In genomic region chr4:141922224-141922623, GRCh38 we compare ENCODE assay signal across 12 cellular contexts.
DNase-seq lines count a peak whose midpoint lies in the region; ATAC-seq and TF ChIP-seq lines count a peak whose summit lies in the region.
"Had no signal": no experiment of that assay in that cellular context is flagged by ENCODE, and none has a peak within 500 bp of the region (broad histone marks: within the 10 kb centered on the region; RNA-seq: fewer than 3 reads in every experiment).

No MANE protein-coding gene starts in this region.

- WGBS in right lobe of liver (ENCODE audit: insufficient coverage, low coverage, low lambda C conversion rate, missing lambda C conversion rate), result 60% methylated on average over 2 of the region's 2 CpGs

- H3K36me3 Mint-ChIP-seq in CD8-positive, alpha-beta T cell, result no peaks in the 10 kb centered on the region

- H3K9me3 ChIP-seq in adipocyte (ENCODE audit: control insufficient read depth, low read length) (no peaks in the 10 kb centered on the region), right lobe of liver (no peaks in the 10 kb centered on the region)
- H3K9me3 ChIP-seq in CD8-positive, alpha-beta T cell (ENCODE audit: low read length), result no peaks in the 10 kb centered on the region
- H3K9me3 ChIP-seq: A549, BLaER1, HAP-1 had no signal

- no peaks in the 10 kb centered on the region for H3K27me3 Mint-ChIP-seq in CD8-positive, alpha-beta T cell (ENCODE audit: low read depth)

- H3K9ac ChIP-seq in adipocyte (ENCODE audit: low read length), result no peak overlapping the region
- H3K9ac ChIP-seq: BLaER1 had no signal

- intact Hi-C loops in CD8-positive, alpha-beta T cell (cut with DNase I, micrococcal nuclease), result no loop called here
- intact Hi-C loops in right lobe of liver (cut with DNase I), result no loop called here

- H3K27me3 ChIP-seq in adipocyte (replicated peaks; ENCODE audit: control insufficient read depth, insufficient read depth, low read length) (no peaks in the 10 kb centered on the region), right lobe of liver (no peaks in the 10 kb centered on the region)
- no peaks in the 10 kb centered on the region for H3K27me3 ChIP-seq in CD8-positive, alpha-beta T cell (ENCODE audit: insufficient read depth, low read length)
- H3K27me3 ChIP-seq: BLaER1 had no signal

- no peaks in the 10 kb centered on the region for H3K9me3 Mint-ChIP-seq in CD8-positive, alpha-beta T cell

- H3K4me1 ChIP-seq in adipocyte (ENCODE audit: control insufficient read depth, insufficient read depth, low read length) (no peaks in the 10 kb centered on the region), right lobe of liver (no peaks in the 10 kb centered on the region)
- H3K4me1 ChIP-seq in CD8-positive, alpha-beta T cell (ENCODE audit: insufficient read depth, low read length), result no peaks in the 10 kb centered on the region
- H3K4me1 ChIP-seq: A549, BLaER1, HAP-1 had no signal

- TF ChIP-seq CTCF in fibroblast of mammary gland (conservative IDR thresholded peaks at IDR 0.05; ENCODE audit: control insufficient read depth, insufficient read depth, low read depth, low read length) (no peak), right lobe of liver (IDR thresholded peaks at IDR 0.05) (no peak)
- TF ChIP-seq CTCF in CD8-positive, alpha-beta T cell (IDR thresholded peaks at IDR 0.05), result no peak

- POLR2A ChIA-PET in CD8-positive, alpha-beta T cell (lab: Charles Lee), result no interaction called here

- H3K27ac Mint-ChIP-seq in CD8-positive, alpha-beta T cell, result no peak overlapping the region

- peak; percentile 9 for DNase-seq in LHCN-M2 (ENCODE audit: low read depth)
- peak; percentile 32 for DNase-seq in adipocyte (ENCODE audit: low read depth)
- DNase-seq in fibroblast of mammary gland (ENCODE audit: low read depth), result peak; percentile 3
- peak; percentile 29 for DNase-seq in stromal cell of bone marrow (ENCODE audit: low read depth)
- no peak for DNase-seq in CD8-positive, alpha-beta T cell
- no peak for DNase-seq in right lobe of liver
- DNase-seq: AML-193, DMS53 had no signal

- CTCF ChIA-PET in CD8-positive, alpha-beta T cell (lab: Charles Lee), result no interaction called here

- ATAC-seq in HG03354 (IDR thresholded peaks at IDR 0.05; ENCODE audit: poor library complexity, severe bottlenecking, unreplicated experiment) (no peak), right lobe of liver (no peak)
- ATAC-seq in CD8-positive, alpha-beta T cell, result no peak
- ATAC-seq: A549 had no signal

- H3K4me1 Mint-ChIP-seq in CD8-positive, alpha-beta T cell (ENCODE audit: low read depth), result no peaks in the 10 kb centered on the region

- TF ChIP-seq POLR2A in right lobe of liver (IDR thresholded peaks at IDR 0.05), result no peak

- H3K27ac ChIP-seq in CD8-positive, alpha-beta T cell (ENCODE audit: low read depth, low read length), result no peak overlapping the region
- H3K27ac ChIP-seq in right lobe of liver, result no peak overlapping the region
- H3K27ac ChIP-seq: A549, BLaER1 had no signal

- no peak overlapping the region for H3K4me3 Mint-ChIP-seq in CD8-positive, alpha-beta T cell

- no peaks in the 10 kb centered on the region for H3K36me3 ChIP-seq in adipocyte (ENCODE audit: control insufficient read depth, insufficient read depth, low read length, severe bottlenecking)
- H3K36me3 ChIP-seq in CD8-positive, alpha-beta T cell (ENCODE audit: insufficient read depth, low read length), result no peaks in the 10 kb centered on the region
- no peaks in the 10 kb centered on the region for H3K36me3 ChIP-seq in right lobe of liver
- H3K36me3 ChIP-seq: BLaER1, HAP-1 had no signal

- H3K4me3 ChIP-seq in adipocyte (ENCODE audit: low read length), result no peak overlapping the region
- H3K4me3 ChIP-seq in fibroblast of mammary gland (ENCODE audit: control insufficient read depth, low read depth, low read length), result no peak overlapping the region
- H3K4me3 ChIP-seq in CD8-positive, alpha-beta T cell (ENCODE audit: low read depth, low read length), result no peak overlapping the region
- no peak overlapping the region for H3K4me3 ChIP-seq in right lobe of liver
- H3K4me3 ChIP-seq: A549, BLaER1, HAP-1 had no signal

Comparison
In these comparisons a context has a peak if more than half of its experiments do, and no peak if none do; other contexts are left out.
1. DNase-seq: peak in LHCN-M2 (single experiment), adipocyte (single experiment), fibroblast of mammary gland (single experiment) and stromal cell of bone marrow (single experiment); none in CD8-positive, alpha-beta T cell (0 of 7) and right lobe of liver (0 of 3).